ENCODE assay signal across 9 cellular contexts in genomic region chr19:43662487-43662886, GRCh38. TPM values are rescaled to one million over a fixed set of nuclear protein-coding genes. Genes with fewer than 3 reads are reported as not detected.
A peak's percentile ranks its signal among the peaks of the same experiment; 100 is the strongest.
DNase-seq lines count a peak whose midpoint lies in the region; ATAC-seq and TF ChIP-seq lines count a peak whose summit lies in the region.
"Had no signal": no experiment of that assay in that cellular context is flagged by ENCODE, and none has a peak within 500 bp of the region (broad histone marks: within the 10 kb centered on the region; RNA-seq: fewer than 3 reads in every experiment).

No MANE protein-coding gene starts in this region.

- CTCF ChIA-PET in AG04449 (lab: Yijun Ruan, JAX), result interaction anchor here (0.6 to 2.2 kb wide), 8 partner anchors 11 to 559 kb away, joined by 3 to 8 read pairs (median 4); no protein-coding TSS in a partner anchor
- CTCF ChIA-PET in CD8-positive, alpha-beta memory T cell (lab: Charles Lee), result no interaction called here

- peaks cover 65% of the 10 kb centered on the region for H3K36me3 ChIP-seq in endodermal cell (ENCODE audit: control insufficient read depth, insufficient read depth, low read length)
- H3K36me3 ChIP-seq in CD8-positive, alpha-beta memory T cell (ENCODE audit: insufficient read depth, low read length), result no peaks in the 10 kb centered on the region

- peaks cover 1% of the 10 kb centered on the region for H3K4me1 ChIP-seq in endodermal cell (ENCODE audit: control insufficient read depth, insufficient read depth, low read length)
- peaks cover 25% of the 10 kb centered on the region for H3K4me1 ChIP-seq in CD8-positive, alpha-beta memory T cell (ENCODE audit: insufficient read depth, low read length)

- H3K4me3 Mint-ChIP-seq in endodermal cell, result no peak overlapping the region
- no peak overlapping the region for H3K4me3 Mint-ChIP-seq in CD8-positive, alpha-beta memory T cell

- H3K4me3 ChIP-seq in AG04449 (ENCODE audit: low read depth, low read length) (no peak overlapping the region), endodermal cell (ENCODE audit: low read length) (no peak overlapping the region)
- no peak overlapping the region for H3K4me3 ChIP-seq in CD8-positive, alpha-beta memory T cell (ENCODE audit: low read length)
- H3K4me3 ChIP-seq: coronary artery had no signal

- peaks cover 40% of the 10 kb centered on the region for H3K36me3 Mint-ChIP-seq in endodermal cell (ENCODE audit: low read depth)
- peaks cover 4 to 27% (median 11%) of the 10 kb centered on the region in 3 donors for H3K36me3 Mint-ChIP-seq in CD8-positive, alpha-beta memory T cell

- no peak for DNase-seq in AG04449 (ENCODE audit: low read depth, low spot score)
- DNase-seq in endodermal cell, result peak; percentile 57
- no peak for DNase-seq in glomerular visceral epithelial cell (ENCODE audit: extremely low spot score)
- DNase-seq in CD8-positive, alpha-beta memory T cell, result no peak

- no peak overlapping the region for H3K9ac ChIP-seq in endodermal cell (ENCODE audit: extremely low read depth, low read length, poor library complexity, severe bottlenecking)

- no peaks in the 10 kb centered on the region for H3K9me3 ChIP-seq in endodermal cell (ENCODE audit: control insufficient read depth, low read length)
- H3K9me3 ChIP-seq in CD8-positive, alpha-beta memory T cell (ENCODE audit: low read length), result peaks cover 3% of the 10 kb centered on the region

- H3K27me3 ChIP-seq in endodermal cell (ENCODE audit: control insufficient read depth, insufficient read depth, low read length, poor library complexity, severe bottlenecking), result no peaks in the 10 kb centered on the region
- H3K27me3 ChIP-seq in CD8-positive, alpha-beta memory T cell (ENCODE audit: insufficient read depth, low read length, poor library complexity, severe bottlenecking), result no peaks in the 10 kb centered on the region

- H3K9me3 Mint-ChIP-seq in endodermal cell, result no peaks in the 10 kb centered on the region
- H3K9me3 Mint-ChIP-seq in CD8-positive, alpha-beta memory T cell, result peaks cover 0 to 8% (median 2%) of the 10 kb centered on the region in 5 donors

- peaks cover 6% of the 10 kb centered on the region for H3K4me1 Mint-ChIP-seq in endodermal cell
- H3K4me1 Mint-ChIP-seq in CD8-positive, alpha-beta memory T cell, result peaks cover 14 to 27% (median 21%) of the 10 kb centered on the region in 3 donors

- peak; percentile 39 for TF ChIP-seq RAD21 in Ishikawa (IDR thresholded peaks at IDR 0.05; ENCODE audit: low read depth)

- no peak overlapping the region for H3K27ac Mint-ChIP-seq in endodermal cell
- no peak overlapping the region for H3K27ac Mint-ChIP-seq in CD8-positive, alpha-beta memory T cell

- peak; percentile 24 for TF ChIP-seq CTCF in AG04449 (IDR thresholded peaks at IDR 0.05; ENCODE audit: insufficient read depth, low read length, missing control alignments)
- TF ChIP-seq CTCF in endodermal cell (conservative IDR thresholded peaks at IDR 0.05), result peak; percentile 72

- WGBS in endodermal cell (ENCODE audit: insufficient coverage in 1 of 2, insufficient read length in 1 of 2), 2 experiments, result 82 to 90% methylated on average over 4 to 6 of the region's 6 CpGs

- TF ChIP-seq EP300 in Ishikawa (IDR thresholded peaks at IDR 0.05; ENCODE audit: borderline replicate concordance), result no peak

- POLR2A ChIA-PET in AG04449 (lab: Yijun Ruan, JAX), result no interaction called here
- POLR2A ChIA-PET in CD8-positive, alpha-beta memory T cell (lab: Charles Lee), result interaction anchor here (0.6 kb wide), 2 partner anchors 101 to 109 kb away, joined by 3 to 6 read pairs; no protein-coding TSS in a partner anchor

- no peak for ATAC-seq in GM18873 (IDR thresholded peaks at IDR 0.05; ENCODE audit: low FRiP score, unreplicated experiment)

- peaks cover 12% of the 10 kb centered on the region for H3K27me3 Mint-ChIP-seq in endodermal cell (ENCODE audit: insufficient read depth)
- peaks cover 0 to 2% of the 10 kb centered on the region in 2 donors for H3K27me3 Mint-ChIP-seq in CD8-positive, alpha-beta memory T cell

- no peak overlapping the region for H3K27ac ChIP-seq in endodermal cell (ENCODE audit: low read depth, low read length)
- no peak overlapping the region for H3K27ac ChIP-seq in CD8-positive, alpha-beta memory T cell (ENCODE audit: low read depth, low read length)
- H3K27ac ChIP-seq: coronary artery had no signal

TF ChIP-seq in Ishikawa, 13 proteins besides CTCF, POLR2A, EP300 and RAD21:
- TF ChIP-seq CREB1 (IDR thresholded peaks at IDR 0.05; ENCODE audit: low read depth) (no peak), MAX (IDR thresholded peaks at IDR 0.05) (no peak), TAF1 (IDR thresholded peaks at IDR 0.05; ENCODE audit: low read depth) (no peak), CEBPB (IDR thresholded peaks at IDR 0.05) (no peak), TCF12 (IDR thresholded peaks at IDR 0.05; ENCODE audit: low read depth) (no peak), YY1 (IDR thresholded peaks at IDR 0.05; ENCODE audit: low read depth) (no peak), USF1 (IDR thresholded peaks at IDR 0.05) (no peak), NFIC (IDR thresholded peaks at IDR 0.05) (no peak), FOXM1 (IDR thresholded peaks at IDR 0.05; ENCODE audit: borderline replicate concordance, low read depth) (no peak), ZBTB7A (IDR thresholded peaks at IDR 0.05; ENCODE audit: low read depth) (no peak), REST (IDR thresholded peaks at IDR 0.05; ENCODE audit: low read depth) (no peak), EGR1 (IDR thresholded peaks at IDR 0.05) (no peak), TEAD4 (IDR thresholded peaks at IDR 0.05) (no peak)
TF ChIP-seq in Ishikawa: peak in this region for 0.

RNA-seq across cellular contexts. Expression of gene PLAUR, which starts 7.5 kb away (rescaled TPM):
- 10 to 100 TPM; 14.7 to 21.5 TPM for total RNA-seq in endodermal cell
- polyA plus RNA-seq in endodermal cell (2013, experiment 1 of 2), result 20.1 TPM
- 17.1 TPM for polyA plus RNA-seq in endodermal cell (2013, experiment 2 of 2)
- total RNA-seq in CD8-positive, alpha-beta memory T cell, result 1 to 10 TPM; 2.7 to 5.0 TPM
- polyA plus RNA-seq in CD8-positive, alpha-beta memory T cell, result 3.8 TPM

RNA-seq across cellular contexts. Expression of gene CADM4, which starts 22.8 kb away (rescaled TPM):
- total RNA-seq in endodermal cell, result 10 to 100 TPM in 1 of 2 donors, 1 to 10 TPM in 1; 9.3 to 19.9 TPM
- 68.9 TPM for polyA plus RNA-seq in endodermal cell (2013, experiment 1 of 2)
- 58.7 TPM for polyA plus RNA-seq in endodermal cell (2013, experiment 2 of 2)
- total RNA-seq in CD8-positive, alpha-beta memory T cell, result under 1 TPM; 0.24 to 0.57 TPM
- polyA plus RNA-seq in CD8-positive, alpha-beta memory T cell, result not detected

RNA-seq across cellular contexts. Expression of gene ZNF428, which starts 43.1 kb away (rescaled TPM):
- 10 to 100 TPM; 44.3 to 46.8 TPM for total RNA-seq in endodermal cell
- 71.4 TPM for polyA plus RNA-seq in endodermal cell (2013, experiment 1 of 2)
- 66.6 TPM for polyA plus RNA-seq in endodermal cell (2013, experiment 2 of 2)
- total RNA-seq in CD8-positive, alpha-beta memory T cell, result 10 to 100 TPM; 23.6 to 23.8 TPM
- polyA plus RNA-seq in CD8-positive, alpha-beta memory T cell, result 22.0 TPM

RNA-seq across cellular contexts. Expression of gene SRRM5, which starts 50.6 kb away (rescaled TPM):
- under 1 TPM; 0.35 to 0.37 TPM for total RNA-seq in endodermal cell
- 0.11 TPM for polyA plus RNA-seq in endodermal cell (2013, experiment 1 of 2)
- polyA plus RNA-seq in endodermal cell (2013, experiment 2 of 2), result not detected
- under 1 TPM; 0.24 to 0.58 TPM for total RNA-seq in CD8-positive, alpha-beta memory T cell
- 0.26 TPM for polyA plus RNA-seq in CD8-positive, alpha-beta memory T cell
- total RNA-seq: G401 had no signal
- polyA plus RNA-seq: neural cell had no signal

RNA-seq across cellular contexts. Expression of gene IRGC, which starts 53.4 kb away (rescaled TPM):
- total RNA-seq in endodermal cell, result not detected
- polyA plus RNA-seq in endodermal cell (2013, experiment 1 of 2), result not detected
- not detected for polyA plus RNA-seq in endodermal cell (2013, experiment 2 of 2)
- not detected for total RNA-seq in CD8-positive, alpha-beta memory T cell
- not detected for polyA plus RNA-seq in CD8-positive, alpha-beta memory T cell
- total RNA-seq: G401 had no signal

Comparison
In these comparisons a context has a peak if more than half of its experiments do, and no peak if none do; other contexts are left out.
1. RNA of gene CADM4, which starts 22.8 kb away (total RNA-seq): 9.3 to 19.9 TPM in endodermal cell; 0.24 to 0.57 TPM in CD8-positive, alpha-beta memory T cell; every median in the first group is over 4 times any median in the second.